Comparison of ENCODE assay signal across 16 cellular contexts in the genomic region with DNA sequence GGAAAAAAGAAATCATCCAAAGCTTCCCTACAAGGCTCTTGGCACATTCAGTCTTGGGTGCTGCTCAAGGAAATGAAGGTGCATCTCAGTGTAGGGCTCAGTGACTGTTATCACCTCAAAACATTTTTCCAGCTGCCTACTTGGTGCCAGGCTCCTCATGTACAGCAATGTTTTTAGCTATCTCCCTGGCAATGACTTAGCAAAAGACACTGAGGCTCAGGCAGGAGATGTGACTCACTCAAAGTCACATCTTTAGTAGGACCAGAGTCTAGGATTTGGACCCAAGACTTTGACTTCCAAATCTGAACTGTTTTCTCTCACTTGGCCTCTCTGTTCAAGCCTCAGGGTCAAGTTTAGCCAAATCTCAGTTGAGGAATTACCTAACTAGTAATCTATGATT.
"Had no signal": no experiment of that assay in that cellular context is flagged by ENCODE, and none has a peak within 500 bp of the region (broad histone marks: within the 10 kb centered on the region; RNA-seq: fewer than 3 reads in every experiment).

No MANE protein-coding gene starts in this region.

- ATAC-seq: gastrocnemius medialis; left ventricle myocardium superior; stimulated activated naive B cell treated with anti-CD40 and anti-IgM and Interleukin-4, amounts not matched to agents 10 μg/mL and 1 μg/mL and 100 μg/mL, for 72 hours had no signal

- H3K27ac ChIP-seq: colonic mucosa, gastrocnemius medialis, thoracic aorta, WERI-Rb-1 had no signal

- H3K36me3 ChIP-seq: colonic mucosa, gastrocnemius medialis had no signal

- H3K4me3 ChIP-seq: colonic mucosa, gastrocnemius medialis, thoracic aorta had no signal

- DNase-seq: activated CD4-positive, alpha-beta T cell treated with anti-CD3 and anti-CD28 coated beads for 1 hour; activated naive CD4-positive, alpha-beta T cell treated with Interleukin-2 at 50 U/mL for 16 hours; anterior cingulate cortex; central memory CD4-positive, alpha-beta T cell; colonic mucosa; gastrocnemius medialis; left ventricle myocardium superior; nephron progenitor cell; nucleus accumbens; posterior cingulate gyrus; retina; stimulated activated naive B cell treated with anti-CD40 and anti-IgM and Interleukin-4, amounts not matched to agents 10 μg/mL and 1 μg/mL and 100 μg/mL, for 72 hours; T-helper 1 cell; T-helper 9 cell; WERI-Rb-1 had no signal

- H3K27me3 ChIP-seq: colonic mucosa, gastrocnemius medialis had no signal
